In genomic region chr13:43041368-43041921, GRCh38 we compare ENCODE assay signal across 9 cellular contexts. TPM values are rescaled to one million over a fixed set of nuclear protein-coding genes. Genes with fewer than 3 reads are reported as not detected.
DNase-seq lines count a peak whose midpoint lies in the region; ATAC-seq and TF ChIP-seq lines count a peak whose summit lies in the region.
"Had no signal": no experiment of that assay in that cellular context is flagged by ENCODE, and none has a peak within 500 bp of the region (broad histone marks: within the 10 kb centered on the region; RNA-seq: fewer than 3 reads in every experiment).

No MANE protein-coding gene starts in this region.

- H3K4me1 Mint-ChIP-seq in MCF 10A (ENCODE audit: insufficient read depth, unreplicated experiment): peaks cover 62% of the 10 kb centered on the region

- in situ Hi-C loops in mammary epithelial cell (cut with MboI; ENCODE audit: low sequenced_read_pairs in 2 of 2): no loop called here

- no peaks in the 10 kb centered on the region for H3K9me3 ChIP-seq in mammary epithelial cell (replicated peaks; ENCODE audit: insufficient read depth, low read length)

- H3K9ac ChIP-seq in mammary epithelial cell (ENCODE audit: insufficient read depth, low read length): no peak overlapping the region

- peak; percentile 76 for ATAC-seq in HG02759 (IDR thresholded peaks at IDR 0.05; ENCODE audit: unreplicated experiment)

- intact Hi-C loops in MCF 10A (cut with micrococcal nuclease): no loop called here
- intact Hi-C loops in mammary epithelial cell (cut with micrococcal nuclease): no loop called here

- H4K20me1 ChIP-seq in mammary epithelial cell (ENCODE audit: insufficient read depth, low read length): no peaks in the 10 kb centered on the region

- peaks cover 59% of the 10 kb centered on the region for H3K79me2 ChIP-seq in mammary epithelial cell (ENCODE audit: insufficient read depth, low read length)

- peaks cover 16% of the 10 kb centered on the region for H3K4me1 ChIP-seq in mammary epithelial cell (ENCODE audit: insufficient read depth, low read length)

- no peaks in the 10 kb centered on the region for H3K9me3 Mint-ChIP-seq in MCF 10A (ENCODE audit: unreplicated experiment)

- H2AFZ ChIP-seq in mammary epithelial cell (ENCODE audit: low read depth, low read length): no peak overlapping the region

- H3K4me2 ChIP-seq in mammary epithelial cell (ENCODE audit: insufficient read depth, low read depth, low read length): no peak overlapping the region

- H3K27ac ChIP-seq in mammary epithelial cell (ENCODE audit: insufficient read depth, low read depth, low read length): no peak overlapping the region

- CTCF ChIA-PET in MCF 10A (lab: Yijun Ruan, JAX) (interaction anchor here (2.4 kb wide), 1 partner anchor 72 kb away, joined by 5 read pairs; no protein-coding TSS in a partner anchor), mammary epithelial cell (lab: Charles Lee; ENCODE audit: low non-redundant PET) (no interaction called here)

- peaks cover 22% of the 10 kb centered on the region for H3K36me3 Mint-ChIP-seq in MCF 10A (ENCODE audit: insufficient read depth, unreplicated experiment)

- no peaks in the 10 kb centered on the region for H3K27me3 Mint-ChIP-seq in MCF 10A (ENCODE audit: insufficient read depth, unreplicated experiment)

- H3K4me3 Mint-ChIP-seq in MCF 10A (ENCODE audit: unreplicated experiment): no peak overlapping the region

- TF ChIP-seq CTCF in MCF 10A (IDR thresholded peaks at IDR 0.05; ENCODE audit: unreplicated experiment) (no peak), mammary epithelial cell (conservative IDR thresholded peaks at IDR 0.05 in 1 of 2, IDR thresholded peaks at IDR 0.05 in 1 of 2; ENCODE audit: extremely low read depth in 1 of 2, insufficient read depth in 1 of 2, low read depth in 1 of 2, low read length in 2 of 2) (no peak)

- no TSS peak for BruUV-seq in MCF 10A (replicated peaks; lab: Mats Ljungman, UMichigan)
- no TSS peak for BruUV-seq in mammary epithelial cell (replicated peaks; lab: Mats Ljungman, UMichigan)

- POLR2A ChIA-PET in MCF 10A (lab: Yijun Ruan, JAX): interaction anchor here (0.6 to 1.3 kb wide), 3 partner anchors 17 to 186 kb away, joined by 3 read pairs; no protein-coding TSS in a partner anchor

- DNase-seq in MCF 10A (ENCODE audit: unreplicated experiment): no peak
- DNase-seq in mammary epithelial cell: no peak
- peak; percentile 39 for DNase-seq in RPMI8226
- no peak for DNase-seq in SIG-M5 (lab: John Stamatoyannopoulos, UW)
- DNase-seq in NCI-H1930 (lab: John Stamatoyannopoulos, UW): no peak
- no peak for DNase-seq in DMS53 (lab: John Stamatoyannopoulos, UW)
- no peak for DNase-seq in NCI-H187 treated with DMSO at 0.1 percent for 48 hours (lab: John Stamatoyannopoulos, UW)
- DNase-seq: aorta had no signal

- dilution Hi-C loops in mammary epithelial cell (cut with HindIII; ENCODE audit: low sequenced_read_pairs): no loop called here

- H3K27me3 ChIP-seq in mammary epithelial cell (ENCODE audit: insufficient read depth, low read length): no peaks in the 10 kb centered on the region

- H3K4me3 ChIP-seq in mammary epithelial cell (replicated peaks in 1 of 3; ENCODE audit: insufficient read depth in 1 of 3, low read depth in 2 of 3, low read length in 3 of 3): no peak overlapping the region

- 88% methylated on average over 1 of the region's 1 CpG for WGBS in mammary epithelial cell (ENCODE audit: low coverage, missing lambda C conversion rate)

- H3K27ac Mint-ChIP-seq in MCF 10A (ENCODE audit: low read depth, unreplicated experiment): peak overlapping the region; percentile 96

- peaks cover 5% of the 10 kb centered on the region for H3K36me3 ChIP-seq in mammary epithelial cell (ENCODE audit: insufficient read depth, low read length)

RNA-seq across cellular contexts. Expression of gene DNAJC15, which starts 18.1 kb away (rescaled TPM):
- total RNA-seq in MCF 10A (2022) (32.4 and 34.0 TPM in 2 replicates), mammary epithelial cell (10 to 100 TPM in 1 of 2 donors, 1 to 10 TPM in 1; 9.3 to 20.7 TPM)
- polyA plus RNA-seq in mammary epithelial cell: 33.9 TPM
- 12.9 TPM for polyA minus RNA-seq in mammary epithelial cell

RNA-seq across cellular contexts. Expression of gene EPSTI1, which starts 49.4 kb away (rescaled TPM):
- total RNA-seq in MCF 10A (2022) (not detected in 2 replicates), mammary epithelial cell (1 to 10 TPM; 1.3 to 7.3 TPM)
- 1.1 TPM for polyA plus RNA-seq in mammary epithelial cell
- not detected for polyA minus RNA-seq in mammary epithelial cell
